In genomic region chr7:24882989-24883631, GRCh38 we compare ENCODE assay signal across 12 cellular contexts.
DNase-seq lines count a peak whose midpoint lies in the region; ATAC-seq and TF ChIP-seq lines count a peak whose summit lies in the region.
"Had no signal": no experiment of that assay in that cellular context is flagged by ENCODE, and none has a peak within 500 bp of the region (broad histone marks: within the 10 kb centered on the region; RNA-seq: fewer than 3 reads in every experiment).

No MANE protein-coding gene starts in this region.

- peak overlapping the region; percentile 23 to 36; a peak in 3 of 4 replicates for H3K27ac ChIP-seq in SK-N-SH (ENCODE audit: low read depth in 2 of 2, low read length in 1 of 2)

- H3K27me3 Mint-ChIP-seq in activated CD4-positive, alpha-beta T cell treated with anti-CD3 and anti-CD28 coated beads for 36 hours = no peaks in the 10 kb centered on the region

- intact Hi-C loops in activated CD4-positive, alpha-beta T cell treated with anti-CD3 and anti-CD28 coated beads for 36 hours (cut with DNase I, micrococcal nuclease) = loop anchor here (2.0 kb wide), 2 partner anchors 16 to 62 kb away; no protein-coding TSS in a partner anchor

- peak in 1 of 2 experiments; percentile 29; a peak in 1 of 4 replicates for TF ChIP-seq EP300 in SK-N-SH (IDR thresholded peaks at IDR 0.05; ENCODE audit: borderline replicate concordance in 1 of 2, low read depth in 1 of 2, low read length in 1 of 2)

- CTCF ChIA-PET in activated CD4-positive, alpha-beta T cell treated with anti-CD3 and anti-CD28 coated beads for 36 hours (lab: Charles Lee) = interaction anchor here (0.6 to 2.0 kb wide), 7 partner anchors 9 to 1173 kb away, joined by 3 to 8 read pairs (median 3); partner anchors contain the start of gene STK31
- CTCF ChIA-PET in SK-N-SH (lab: Yijun Ruan, JAX) = interaction anchor here (0.8 to 2.0 kb wide), 5 partner anchors 10 to 54 kb away, joined by 3 to 5 read pairs (median 4); no protein-coding TSS in a partner anchor

- H3K9me3 Mint-ChIP-seq in activated CD4-positive, alpha-beta T cell treated with anti-CD3 and anti-CD28 coated beads for 36 hours (ENCODE audit: low read depth) = no peaks in the 10 kb centered on the region
- H3K9me3 Mint-ChIP-seq: CD8-positive, alpha-beta T cell had no signal

- 34% methylated on average over 3 of the region's 3 CpGs for WGBS in SK-N-SH (ENCODE audit: low lambda C conversion rate)

- peak; percentile 87 for ATAC-seq in activated CD4-positive, alpha-beta T cell treated with anti-CD3 and anti-CD28 coated beads for 36 hours
- no peak for ATAC-seq in HG03378 (IDR thresholded peaks at IDR 0.05; ENCODE audit: unreplicated experiment)
- ATAC-seq: CD8-positive, alpha-beta T cell had no signal

- H3K27ac Mint-ChIP-seq in activated CD4-positive, alpha-beta T cell treated with anti-CD3 and anti-CD28 coated beads for 36 hours = peak overlapping the region; percentile 66
- H3K27ac Mint-ChIP-seq: CD8-positive, alpha-beta T cell had no signal

- no peaks in the 10 kb centered on the region; the same call in 1 of the 2 replicates for H4K20me1 ChIP-seq in SK-N-SH (ENCODE audit: insufficient read depth)

- no peak overlapping the region for H3K4me3 Mint-ChIP-seq in activated CD4-positive, alpha-beta T cell treated with anti-CD3 and anti-CD28 coated beads for 36 hours
- H3K4me3 Mint-ChIP-seq: CD8-positive, alpha-beta T cell had no signal

- peaks cover 74% of the 10 kb centered on the region for H3K4me1 Mint-ChIP-seq in activated CD4-positive, alpha-beta T cell treated with anti-CD3 and anti-CD28 coated beads for 36 hours

- no peak overlapping the region for H3K4me2 ChIP-seq in SK-N-SH

- H3K4me3 ChIP-seq in SK-N-SH (ENCODE audit: low read depth in 2 of 2, low read length in 1 of 2) = no peak overlapping the region
- H3K4me3 ChIP-seq in fibroblast of pulmonary artery (replicated peaks; ENCODE audit: low read depth, low read length) = no peak overlapping the region
- H3K4me3 ChIP-seq: HAP-1 had no signal

- no peak overlapping the region for H3K9ac ChIP-seq in SK-N-SH

- H3K36me3 Mint-ChIP-seq in activated CD4-positive, alpha-beta T cell treated with anti-CD3 and anti-CD28 coated beads for 36 hours (ENCODE audit: low read depth) = peaks cover 27% of the 10 kb centered on the region

- peak; percentile 74 for DNase-seq in activated CD4-positive, alpha-beta T cell treated with anti-CD3 and anti-CD28 coated beads for 36 hours
- no peak for DNase-seq in activated CD4-positive, alpha-beta T cell treated with anti-CD3 and anti-CD28 coated beads, Interleukin-2, amount 50 U/mL, for 4 hours
- DNase-seq in SK-N-SH (no peak), fibroblast of pulmonary artery (ENCODE audit: low read depth) (peak; percentile 78), cerebellum (ENCODE audit: low spot score) (no peak), SKM-1 (lab: John Stamatoyannopoulos, UW; ENCODE audit: unreplicated experiment) (no peak)
- DNase-seq in stimulated activated CD8-positive, alpha-beta memory T cell treated with anti-CD3 and anti-CD28 coated beads, Interleukin-4, amount 100 ng/mL, for 48 hours = peak; percentile 59
- DNase-seq: amygdala; CD8-positive, alpha-beta T cell; NCI-H2081 had no signal

- no peaks in the 10 kb centered on the region for H3K27me3 ChIP-seq in SK-N-SH (ENCODE audit: insufficient read depth)

- TF ChIP-seq CTCF in SK-N-SH (IDR thresholded peaks at IDR 0.05) (no peak), fibroblast of pulmonary artery (IDR thresholded peaks at IDR 0.05; ENCODE audit: low read length, missing control alignments) (no peak)

- H2AFZ ChIP-seq in SK-N-SH (ENCODE audit: low read depth) = no peak overlapping the region

- TF ChIP-seq RAD21 in SK-N-SH (IDR thresholded peaks at IDR 0.05; ENCODE audit: low read length) = no peak

- H3K9me2 ChIP-seq in SK-N-SH = no peaks in the 10 kb centered on the region

- POLR2A ChIA-PET in activated CD4-positive, alpha-beta T cell treated with anti-CD3 and anti-CD28 coated beads for 36 hours (lab: Charles Lee) = interaction anchor here (0.6 kb wide), 1 partner anchor 187 kb away, joined by 4 read pairs; no protein-coding TSS in a partner anchor
- POLR2A ChIA-PET in SK-N-SH (lab: Yijun Ruan, JAX) = no interaction called here

- no peaks in the 10 kb centered on the region for H3K9me3 ChIP-seq in SK-N-SH
- H3K9me3 ChIP-seq: HAP-1 had no signal

- H3K4me1 ChIP-seq in SK-N-SH (ENCODE audit: control insufficient read depth in 1 of 2, insufficient read depth in 2 of 2, low read depth in 1 of 2, low read length in 1 of 2) = peaks cover 0 to 29% of the 10 kb centered on the region in 2 experiments; a peak in 2 of 4 replicates

- peaks cover 12% of the 10 kb centered on the region in 2 experiments for H3K36me3 ChIP-seq in SK-N-SH (replicated peaks in 1 of 2; ENCODE audit: control insufficient read depth in 1 of 2, insufficient read depth in 2 of 2, low read length in 1 of 2)
- H3K36me3 ChIP-seq: HAP-1 had no signal

- no peaks in the 10 kb centered on the region for H3F3A ChIP-seq in SK-N-SH (replicated peaks; ENCODE audit: insufficient read depth)

- peaks cover 5% of the 10 kb centered on the region for H3K79me2 ChIP-seq in SK-N-SH (ENCODE audit: insufficient read depth)

TF ChIP-seq in SK-N-SH, 30 proteins besides CTCF, POLR2A, EP300 and RAD21:
- TF ChIP-seq NFIC (IDR thresholded peaks at IDR 0.05; ENCODE audit: borderline replicate concordance) (peak; percentile 65; the same call in 1 of the 2 replicates), TEAD4 (IDR thresholded peaks at IDR 0.05; ENCODE audit: borderline replicate concordance, insufficient read depth) (no peak), FOSL2 (IDR thresholded peaks at IDR 0.05; ENCODE audit: borderline replicate concordance, low read depth) (peak; percentile 65), TCF12 (IDR thresholded peaks at IDR 0.05) (peak; percentile 78), SIN3A (IDR thresholded peaks at IDR 0.05; ENCODE audit: borderline replicate concordance, low read depth, low read length) (0 out of 2 replicates have a peak, but pooled peaks have one; percentile 21), RXRA (IDR thresholded peaks at IDR 0.05; ENCODE audit: borderline replicate concordance, low read depth) (peak; percentile 49; the same call in 1 of the 2 replicates), PBX3 (IDR thresholded peaks at IDR 0.05) (peak; percentile 74), JUND (IDR thresholded peaks at IDR 0.05) (peak; percentile 45), RFX5 (IDR thresholded peaks at IDR 0.05; ENCODE audit: low read length) (no peak)

Comparison
In these comparisons a context has a peak if more than half of its experiments do, and no peak if none do; other contexts are left out.
1. DNase-seq: peak in activated CD4-positive, alpha-beta T cell treated with anti-CD3 and anti-CD28 coated beads for 36 hours (single experiment), fibroblast of pulmonary artery (single experiment) and stimulated activated CD8-positive, alpha-beta memory T cell treated with anti-CD3 and anti-CD28 coated beads, Interleukin-4, amount 100 ng/mL, for 48 hours (single experiment); none in activated CD4-positive, alpha-beta T cell treated with anti-CD3 and anti-CD28 coated beads, Interleukin-2, amount 50 U/mL, for 4 hours (0 of 2), SK-N-SH (single experiment), cerebellum (single experiment) and SKM-1 (single experiment).